20 cellular contexts compared by ENCODE assay signal in genomic region chr4:7168106-7168505, GRCh38.
"Had no signal": no experiment of that assay in that cellular context is flagged by ENCODE, and none has a peak within 500 bp of the region (broad histone marks: within the 10 kb centered on the region; RNA-seq: fewer than 3 reads in every experiment).

No MANE protein-coding gene starts in this region.

- H3K36me3 ChIP-seq: colonic mucosa, lower lobe of right lung, tibial nerve, vagina, WERI-Rb-1 had no signal

- H3K27ac ChIP-seq: body of pancreas, colonic mucosa, foreskin keratinocyte, lower lobe of right lung, tibial nerve, vagina, WERI-Rb-1 had no signal

- H3K4me1 ChIP-seq: body of pancreas, colonic mucosa, foreskin keratinocyte, lower lobe of right lung, vagina had no signal

- DNase-seq: activated CD4-positive, alpha-beta T cell treated with anti-CD3 and anti-CD28 coated beads, Interleukin-2, amount 50 U/mL, for 48 hours; amygdala; caudate nucleus; colonic mucosa; effector CD4-positive, alpha-beta T cell; foreskin keratinocyte; glutamatergic neuron; left cardiac atrium; lower lobe of right lung; SK-N-SH; stimulated activated CD4-positive, alpha-beta T cell treated with anti-CD3 and anti-CD28 coated beads, Interleukin-15, amount 100 ng/mL, for 24 hours; stimulated activated CD4-positive, alpha-beta T cell treated with anti-CD3 and anti-CD28 coated beads, Interleukin-4, amount 100 ng/mL, for 1 hour; stimulated activated naive B cell treated with anti-CD40 and anti-IgM and Interleukin-4, amounts not matched to agents 10 μg/mL and 1 μg/mL and 100 μg/mL, for 72 hours; T-cell; WERI-Rb-1 had no signal

- H3K27me3 ChIP-seq: body of pancreas, colonic mucosa, tibial nerve, vagina had no signal

- H3K9me3 ChIP-seq: body of pancreas, colonic mucosa, lower lobe of right lung, SK-N-SH, tibial nerve, vagina had no signal

- ATAC-seq: activated naive CD4-positive, alpha-beta T cell treated with anti-CD3 and anti-CD28 coated beads, Interleukin-2, amount 50 U/mL, for 72 hours; body of pancreas; lower lobe of right lung; stimulated activated naive B cell treated with anti-CD40 and anti-IgM and Interleukin-4, amounts not matched to agents 10 μg/mL and 1 μg/mL and 100 μg/mL, for 72 hours; T-cell had no signal

- H3K27ac Mint-ChIP-seq: activated naive CD4-positive, alpha-beta T cell treated with anti-CD3 and anti-CD28 coated beads, Interleukin-2, amount 50 U/mL, for 72 hours; mesothelial cell of epicardium; stimulated activated naive B cell treated with anti-CD40 and anti-IgM and Interleukin-4, amounts not matched to agents 10 μg/mL and 1 μg/mL and 100 μg/mL, for 72 hours; T-cell had no signal

- H3K9ac ChIP-seq: SK-N-SH had no signal

- H3K9me3 Mint-ChIP-seq: activated naive CD4-positive, alpha-beta T cell treated with anti-CD3 and anti-CD28 coated beads, Interleukin-2, amount 50 U/mL, for 72 hours; mesothelial cell of epicardium; T-cell had no signal

- H3K36me3 Mint-ChIP-seq: activated naive CD4-positive, alpha-beta T cell treated with anti-CD3 and anti-CD28 coated beads, Interleukin-2, amount 50 U/mL, for 72 hours; mesothelial cell of epicardium; stimulated activated naive B cell treated with anti-CD40 and anti-IgM and Interleukin-4, amounts not matched to agents 10 μg/mL and 1 μg/mL and 100 μg/mL, for 72 hours; T-cell had no signal

- H3K4me3 ChIP-seq: body of pancreas, colonic mucosa, lower lobe of right lung, tibial nerve, vagina had no signal

- H3K4me2 ChIP-seq: SK-N-SH had no signal

- H3K4me3 Mint-ChIP-seq: mesothelial cell of epicardium; stimulated activated naive B cell treated with anti-CD40 and anti-IgM and Interleukin-4, amounts not matched to agents 10 μg/mL and 1 μg/mL and 100 μg/mL, for 72 hours; T-cell had no signal
